ENCODE assay signal across 1 cellular context in the genomic region with DNA sequence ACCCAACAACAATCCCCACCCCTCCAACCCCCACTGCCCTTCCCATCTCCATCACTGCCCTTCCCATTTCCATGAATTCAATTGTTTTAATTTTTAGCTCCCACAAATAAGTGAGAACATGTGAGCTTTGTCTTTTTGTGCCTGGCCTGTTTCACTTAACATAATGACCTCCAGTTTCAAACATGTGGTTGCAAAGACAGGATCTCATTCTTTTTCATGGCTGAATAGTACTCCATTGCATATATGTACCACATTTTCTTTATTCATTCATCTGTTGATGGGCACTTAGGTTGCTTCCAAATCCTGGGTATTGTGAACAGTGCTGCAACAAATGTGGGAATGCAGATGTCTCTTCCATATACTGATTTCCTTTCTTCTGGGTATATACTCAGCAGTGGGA.
TF ChIP-seq lines count a peak whose summit lies in the region.

No MANE protein-coding gene starts in this region.

TF ChIP-seq in GM23338, 12 proteins besides CTCF, POLR2A, EP300 and RAD21:
- TF ChIP-seq ZNF331 (CRISPR knock-in tag; IDR thresholded peaks at IDR 0.05; ENCODE audit: low read depth) (no peak), JUNB (IDR thresholded peaks at IDR 0.05; ENCODE audit: unreplicated experiment) (no peak), ZNF114 (CRISPR knock-in tag; IDR thresholded peaks at IDR 0.05) (no peak), STAT1 (IDR thresholded peaks at IDR 0.05; ENCODE audit: unreplicated experiment) (no peak), CREB1 (CRISPR knock-in tag; IDR thresholded peaks at IDR 0.05; ENCODE audit: low read depth) (no peak), NANOG (IDR thresholded peaks at IDR 0.05; ENCODE audit: borderline replicate concordance) (no peak), EZH2phosphoT487 (IDR thresholded peaks at IDR 0.05; ENCODE audit: unreplicated experiment) (no peak), EZH2 (IDR thresholded peaks at IDR 0.05; ENCODE audit: low read depth, unreplicated experiment) (no peak), POLR2AphosphoS5 (IDR thresholded peaks at IDR 0.05; ENCODE audit: low read depth) (no peak)
- TF ChIP-seq, protein P1, sequence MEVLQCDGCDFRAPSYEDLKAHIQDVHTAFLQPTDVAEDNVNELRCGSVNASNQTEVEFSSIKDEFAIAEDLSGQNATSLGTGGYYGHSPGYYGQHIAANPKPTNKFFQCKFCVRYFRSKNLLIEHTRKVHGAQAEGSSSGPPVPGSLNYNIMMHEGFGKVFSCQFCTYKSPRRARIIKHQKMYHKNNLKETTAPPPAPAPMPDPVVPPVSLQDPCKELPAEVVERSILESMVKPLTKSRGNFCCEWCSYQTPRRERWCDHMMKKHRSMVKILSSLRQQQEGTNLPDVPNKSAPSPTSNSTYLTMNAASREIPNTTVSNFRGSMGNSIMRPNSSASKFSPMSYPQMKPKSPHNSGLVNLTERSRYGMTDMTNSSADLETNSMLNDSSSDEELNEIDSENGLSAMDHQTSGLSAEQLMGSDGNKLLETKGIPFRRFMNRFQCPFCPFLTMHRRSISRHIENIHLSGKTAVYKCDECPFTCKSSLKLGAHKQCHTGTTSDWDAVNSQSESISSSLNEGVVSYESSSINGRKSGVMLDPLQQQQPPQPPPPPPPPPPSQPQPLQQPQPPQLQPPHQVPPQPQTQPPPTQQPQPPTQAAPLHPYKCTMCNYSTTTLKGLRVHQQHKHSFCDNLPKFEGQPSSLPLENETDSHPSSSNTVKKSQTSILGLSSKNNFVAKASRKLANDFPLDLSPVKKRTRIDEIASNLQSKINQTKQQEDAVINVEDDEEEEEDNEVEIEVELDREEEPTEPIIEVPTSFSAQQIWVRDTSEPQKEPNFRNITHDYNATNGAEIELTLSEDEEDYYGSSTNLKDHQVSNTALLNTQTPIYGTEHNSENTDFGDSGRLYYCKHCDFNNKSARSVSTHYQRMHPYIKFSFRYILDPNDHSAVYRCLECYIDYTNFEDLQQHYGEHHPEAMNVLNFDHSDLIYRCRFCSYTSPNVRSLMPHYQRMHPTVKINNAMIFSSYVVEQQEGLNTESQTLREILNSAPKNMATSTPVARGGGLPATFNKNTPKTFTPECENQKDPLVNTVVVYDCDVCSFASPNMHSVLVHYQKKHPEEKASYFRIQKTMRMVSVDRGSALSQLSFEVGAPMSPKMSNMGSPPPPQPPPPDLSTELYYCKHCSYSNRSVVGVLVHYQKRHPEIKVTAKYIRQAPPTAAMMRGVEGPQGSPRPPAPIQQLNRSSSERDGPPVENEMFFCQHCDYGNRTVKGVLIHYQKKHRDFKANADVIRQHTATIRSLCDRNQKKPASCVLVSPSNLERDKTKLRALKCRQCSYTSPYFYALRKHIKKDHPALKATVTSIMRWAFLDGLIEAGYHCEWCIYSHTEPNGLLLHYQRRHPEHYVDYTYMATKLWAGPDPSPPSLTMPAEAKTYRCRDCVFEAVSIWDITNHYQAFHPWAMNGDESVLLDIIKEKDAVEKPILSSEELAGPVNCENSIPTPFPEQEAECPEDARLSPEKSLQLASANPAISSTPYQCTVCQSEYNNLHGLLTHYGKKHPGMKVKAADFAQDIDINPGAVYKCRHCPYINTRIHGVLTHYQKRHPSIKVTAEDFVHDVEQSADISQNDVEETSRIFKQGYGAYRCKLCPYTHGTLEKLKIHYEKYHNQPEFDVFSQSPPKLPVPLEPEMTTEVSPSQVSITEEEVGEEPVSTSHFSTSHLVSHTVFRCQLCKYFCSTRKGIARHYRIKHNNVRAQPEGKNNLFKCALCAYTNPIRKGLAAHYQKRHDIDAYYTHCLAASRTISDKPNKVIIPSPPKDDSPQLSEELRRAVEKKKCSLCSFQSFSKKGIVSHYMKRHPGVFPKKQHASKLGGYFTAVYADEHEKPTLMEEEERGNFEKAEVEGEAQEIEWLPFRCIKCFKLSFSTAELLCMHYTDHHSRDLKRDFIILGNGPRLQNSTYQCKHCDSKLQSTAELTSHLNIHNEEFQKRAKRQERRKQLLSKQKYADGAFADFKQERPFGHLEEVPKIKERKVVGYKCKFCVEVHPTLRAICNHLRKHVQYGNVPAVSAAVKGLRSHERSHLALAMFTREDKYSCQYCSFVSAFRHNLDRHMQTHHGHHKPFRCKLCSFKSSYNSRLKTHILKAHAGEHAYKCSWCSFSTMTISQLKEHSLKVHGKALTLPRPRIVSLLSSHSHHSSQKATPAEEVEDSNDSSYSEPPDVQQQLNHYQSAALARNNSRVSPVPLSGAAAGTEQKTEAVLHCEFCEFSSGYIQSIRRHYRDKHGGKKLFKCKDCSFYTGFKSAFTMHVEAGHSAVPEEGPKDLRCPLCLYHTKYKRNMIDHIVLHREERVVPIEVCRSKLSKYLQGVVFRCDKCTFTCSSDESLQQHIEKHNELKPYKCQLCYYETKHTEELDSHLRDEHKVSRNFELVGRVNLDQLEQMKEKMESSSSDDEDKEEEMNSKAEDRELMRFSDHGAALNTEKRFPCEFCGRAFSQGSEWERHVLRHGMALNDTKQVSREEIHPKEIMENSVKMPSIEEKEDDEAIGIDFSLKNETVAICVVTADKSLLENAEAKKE (CRISPR knock-in tag; IDR thresholded peaks at IDR 0.05), result no peak
- TF ChIP-seq, protein P2, sequence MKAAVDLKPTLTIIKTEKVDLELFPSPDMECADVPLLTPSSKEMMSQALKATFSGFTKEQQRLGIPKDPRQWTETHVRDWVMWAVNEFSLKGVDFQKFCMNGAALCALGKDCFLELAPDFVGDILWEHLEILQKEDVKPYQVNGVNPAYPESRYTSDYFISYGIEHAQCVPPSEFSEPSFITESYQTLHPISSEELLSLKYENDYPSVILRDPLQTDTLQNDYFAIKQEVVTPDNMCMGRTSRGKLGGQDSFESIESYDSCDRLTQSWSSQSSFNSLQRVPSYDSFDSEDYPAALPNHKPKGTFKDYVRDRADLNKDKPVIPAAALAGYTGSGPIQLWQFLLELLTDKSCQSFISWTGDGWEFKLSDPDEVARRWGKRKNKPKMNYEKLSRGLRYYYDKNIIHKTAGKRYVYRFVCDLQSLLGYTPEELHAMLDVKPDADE (IDR thresholded peaks at IDR 0.05), result no peak
- TF ChIP-seq, protein P3, sequence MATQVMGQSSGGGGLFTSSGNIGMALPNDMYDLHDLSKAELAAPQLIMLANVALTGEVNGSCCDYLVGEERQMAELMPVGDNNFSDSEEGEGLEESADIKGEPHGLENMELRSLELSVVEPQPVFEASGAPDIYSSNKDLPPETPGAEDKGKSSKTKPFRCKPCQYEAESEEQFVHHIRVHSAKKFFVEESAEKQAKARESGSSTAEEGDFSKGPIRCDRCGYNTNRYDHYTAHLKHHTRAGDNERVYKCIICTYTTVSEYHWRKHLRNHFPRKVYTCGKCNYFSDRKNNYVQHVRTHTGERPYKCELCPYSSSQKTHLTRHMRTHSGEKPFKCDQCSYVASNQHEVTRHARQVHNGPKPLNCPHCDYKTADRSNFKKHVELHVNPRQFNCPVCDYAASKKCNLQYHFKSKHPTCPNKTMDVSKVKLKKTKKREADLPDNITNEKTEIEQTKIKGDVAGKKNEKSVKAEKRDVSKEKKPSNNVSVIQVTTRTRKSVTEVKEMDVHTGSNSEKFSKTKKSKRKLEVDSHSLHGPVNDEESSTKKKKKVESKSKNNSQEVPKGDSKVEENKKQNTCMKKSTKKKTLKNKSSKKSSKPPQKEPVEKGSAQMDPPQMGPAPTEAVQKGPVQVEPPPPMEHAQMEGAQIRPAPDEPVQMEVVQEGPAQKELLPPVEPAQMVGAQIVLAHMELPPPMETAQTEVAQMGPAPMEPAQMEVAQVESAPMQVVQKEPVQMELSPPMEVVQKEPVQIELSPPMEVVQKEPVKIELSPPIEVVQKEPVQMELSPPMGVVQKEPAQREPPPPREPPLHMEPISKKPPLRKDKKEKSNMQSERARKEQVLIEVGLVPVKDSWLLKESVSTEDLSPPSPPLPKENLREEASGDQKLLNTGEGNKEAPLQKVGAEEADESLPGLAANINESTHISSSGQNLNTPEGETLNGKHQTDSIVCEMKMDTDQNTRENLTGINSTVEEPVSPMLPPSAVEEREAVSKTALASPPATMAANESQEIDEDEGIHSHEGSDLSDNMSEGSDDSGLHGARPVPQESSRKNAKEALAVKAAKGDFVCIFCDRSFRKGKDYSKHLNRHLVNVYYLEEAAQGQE (IDR thresholded peaks at IDR 0.05; ENCODE audit: unreplicated experiment), result no peak
